ENCODE assay signal across 1 cellular context in genomic region chr14:57060276-57060956, GRCh38.
TF ChIP-seq lines count a peak whose summit lies in the region.

No MANE protein-coding gene starts in this region.

TF ChIP-seq in GM12878, 131 proteins besides CTCF, POLR2A, EP300 and RAD21 (continued from another document):
- TF ChIP-seq TCF7 (IDR thresholded peaks at IDR 0.05; ENCODE audit: borderline replicate concordance), result peak; percentile 49; the same call in 1 of the 2 replicates
- peak; percentile 45; the same call in 1 of the 2 replicates for TF ChIP-seq BMI1 (IDR thresholded peaks at IDR 0.05; ENCODE audit: borderline replicate concordance)
- no peak for TF ChIP-seq LARP7 (IDR thresholded peaks at IDR 0.05)
- TF ChIP-seq RFX5 (IDR thresholded peaks at IDR 0.05; ENCODE audit: low read depth, low read length), result no peak
- peak; percentile 92 for TF ChIP-seq IRF4 (IDR thresholded peaks at IDR 0.05; ENCODE audit: low read depth, low read length)
- no peak for TF ChIP-seq GABPA (IDR thresholded peaks at IDR 0.05; ENCODE audit: low read depth)
- TF ChIP-seq NR2F1 (conservative IDR thresholded peaks at IDR 0.05), result peak; percentile 98
- TF ChIP-seq NRF1 (conservative IDR thresholded peaks at IDR 0.05; ENCODE audit: low read depth, low read length), result no peak
- 0 out of 2 replicates have a peak, but pooled peaks have one; percentile 38 for TF ChIP-seq PML (IDR thresholded peaks at IDR 0.05; ENCODE audit: low read length)
- no peak for TF ChIP-seq CEBPZ (IDR thresholded peaks at IDR 0.05; ENCODE audit: low read depth, low read length)
- TF ChIP-seq SMC3 (IDR thresholded peaks at IDR 0.05; ENCODE audit: borderline replicate concordance, low read length), result no peak
- no peak for TF ChIP-seq TCF3 (IDR thresholded peaks at IDR 0.05; ENCODE audit: borderline replicate concordance, insufficient read depth, low read depth, low read length)
- no peak for TF ChIP-seq SIX5 (IDR thresholded peaks at IDR 0.05; ENCODE audit: low read depth, low read length, severe bottlenecking)
- peak; percentile 33; the same call in 1 of the 2 replicates for TF ChIP-seq PAX5 (IDR thresholded peaks at IDR 0.05; ENCODE audit: borderline replicate concordance, low read depth, low read length)
- TF ChIP-seq NR2C1 (IDR thresholded peaks at IDR 0.05), result peak; percentile 79
- peak; percentile 96 for TF ChIP-seq DPF2 (IDR thresholded peaks at IDR 0.05)
- TF ChIP-seq, protein P1, sequence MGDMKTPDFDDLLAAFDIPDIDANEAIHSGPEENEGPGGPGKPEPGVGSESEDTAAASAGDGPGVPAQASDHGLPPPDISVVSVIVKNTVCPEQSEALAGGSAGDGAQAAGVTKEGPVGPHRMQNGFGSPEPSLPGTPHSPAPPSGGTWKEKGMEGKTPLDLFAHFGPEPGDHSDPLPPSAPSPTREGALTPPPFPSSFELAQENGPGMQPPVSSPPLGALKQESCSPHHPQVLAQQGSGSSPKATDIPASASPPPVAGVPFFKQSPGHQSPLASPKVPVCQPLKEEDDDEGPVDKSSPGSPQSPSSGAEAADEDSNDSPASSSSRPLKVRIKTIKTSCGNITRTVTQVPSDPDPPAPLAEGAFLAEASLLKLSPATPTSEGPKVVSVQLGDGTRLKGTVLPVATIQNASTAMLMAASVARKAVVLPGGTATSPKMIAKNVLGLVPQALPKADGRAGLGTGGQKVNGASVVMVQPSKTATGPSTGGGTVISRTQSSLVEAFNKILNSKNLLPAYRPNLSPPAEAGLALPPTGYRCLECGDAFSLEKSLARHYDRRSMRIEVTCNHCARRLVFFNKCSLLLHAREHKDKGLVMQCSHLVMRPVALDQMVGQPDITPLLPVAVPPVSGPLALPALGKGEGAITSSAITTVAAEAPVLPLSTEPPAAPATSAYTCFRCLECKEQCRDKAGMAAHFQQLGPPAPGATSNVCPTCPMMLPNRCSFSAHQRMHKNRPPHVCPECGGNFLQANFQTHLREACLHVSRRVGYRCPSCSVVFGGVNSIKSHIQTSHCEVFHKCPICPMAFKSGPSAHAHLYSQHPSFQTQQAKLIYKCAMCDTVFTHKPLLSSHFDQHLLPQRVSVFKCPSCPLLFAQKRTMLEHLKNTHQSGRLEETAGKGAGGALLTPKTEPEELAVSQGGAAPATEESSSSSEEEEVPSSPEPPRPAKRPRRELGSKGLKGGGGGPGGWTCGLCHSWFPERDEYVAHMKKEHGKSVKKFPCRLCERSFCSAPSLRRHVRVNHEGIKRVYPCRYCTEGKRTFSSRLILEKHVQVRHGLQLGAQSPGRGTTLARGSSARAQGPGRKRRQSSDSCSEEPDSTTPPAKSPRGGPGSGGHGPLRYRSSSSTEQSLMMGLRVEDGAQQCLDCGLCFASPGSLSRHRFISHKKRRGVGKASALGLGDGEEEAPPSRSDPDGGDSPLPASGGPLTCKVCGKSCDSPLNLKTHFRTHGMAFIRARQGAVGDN (IDR thresholded peaks at IDR 0.05), result no peak
- TF ChIP-seq JUNB (IDR thresholded peaks at IDR 0.05), result peak; percentile 93
- TF ChIP-seq ZBTB33 (IDR thresholded peaks at IDR 0.05), result no peak
- peak; percentile 92 to 94 for TF ChIP-seq IKZF2 (IDR thresholded peaks at IDR 0.05)
- TF ChIP-seq EED (IDR thresholded peaks at IDR 0.05; ENCODE audit: low read depth), result peak; percentile 96
- no peak for TF ChIP-seq POLR2AphosphoS5 (IDR thresholded peaks at IDR 0.05; ENCODE audit: low read length)
- TF ChIP-seq GATAD2B (conservative IDR thresholded peaks at IDR 0.05; ENCODE audit: low read depth), result peak; percentile 61; the same call in 1 of the 2 replicates
- no peak for TF ChIP-seq MYC (IDR thresholded peaks at IDR 0.05; ENCODE audit: insufficient read depth, insufficient read length, insufficient replicate concordance, low read length, severe bottlenecking)
- no peak for TF ChIP-seq KAT2A (conservative IDR thresholded peaks at IDR 0.05; ENCODE audit: control insufficient read depth, low read depth, low read length)
- 0 out of 2 replicates have a peak, but pooled peaks have one; percentile 26 for TF ChIP-seq TCF12 (IDR thresholded peaks at IDR 0.05; ENCODE audit: low read depth, low read length)
- TF ChIP-seq, protein P2, sequence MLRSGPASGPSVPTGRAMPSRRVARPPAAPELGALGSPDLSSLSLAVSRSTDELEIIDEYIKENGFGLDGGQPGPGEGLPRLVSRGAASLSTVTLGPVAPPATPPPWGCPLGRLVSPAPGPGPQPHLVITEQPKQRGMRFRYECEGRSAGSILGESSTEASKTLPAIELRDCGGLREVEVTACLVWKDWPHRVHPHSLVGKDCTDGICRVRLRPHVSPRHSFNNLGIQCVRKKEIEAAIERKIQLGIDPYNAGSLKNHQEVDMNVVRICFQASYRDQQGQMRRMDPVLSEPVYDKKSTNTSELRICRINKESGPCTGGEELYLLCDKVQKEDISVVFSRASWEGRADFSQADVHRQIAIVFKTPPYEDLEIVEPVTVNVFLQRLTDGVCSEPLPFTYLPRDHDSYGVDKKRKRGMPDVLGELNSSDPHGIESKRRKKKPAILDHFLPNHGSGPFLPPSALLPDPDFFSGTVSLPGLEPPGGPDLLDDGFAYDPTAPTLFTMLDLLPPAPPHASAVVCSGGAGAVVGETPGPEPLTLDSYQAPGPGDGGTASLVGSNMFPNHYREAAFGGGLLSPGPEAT (IDR thresholded peaks at IDR 0.05; ENCODE audit: low read depth), result peak; percentile 76
- no peak for TF ChIP-seq MYB (IDR thresholded peaks at IDR 0.05; ENCODE audit: borderline replicate concordance, low read depth, low read length)
- TF ChIP-seq MTA3 (IDR thresholded peaks at IDR 0.05; ENCODE audit: borderline replicate concordance, low read length), result peak; percentile 72; the same call in 1 of the 2 replicates
- TF ChIP-seq PBX3 (IDR thresholded peaks at IDR 0.05; ENCODE audit: insufficient replicate concordance, low read depth, low read length), result no peak
- peak; percentile 60 for TF ChIP-seq SKIL (IDR thresholded peaks at IDR 0.05; ENCODE audit: low read depth, poor library complexity, severe bottlenecking)
- no peak for TF ChIP-seq ZSCAN29 (IDR thresholded peaks at IDR 0.05)
- 0 out of 2 replicates have a peak, but pooled peaks have one; percentile 38 for TF ChIP-seq RCOR1 (conservative IDR thresholded peaks at IDR 0.05; ENCODE audit: low read depth, low read length)
- TF ChIP-seq CHD2 (IDR thresholded peaks at IDR 0.05; ENCODE audit: borderline replicate concordance, low read depth, low read length), result no peak
- peak; percentile 83; the same call in 1 of the 2 replicates for TF ChIP-seq JUND (IDR thresholded peaks at IDR 0.05; ENCODE audit: low read depth, low read length)
- TF ChIP-seq ZNF384 (IDR thresholded peaks at IDR 0.05; ENCODE audit: borderline replicate concordance, low read depth, low read length), result no peak
- peak in 1 of 2 experiments; percentile 37; a peak in 1 of 4 replicates for TF ChIP-seq ETV6 (conservative IDR thresholded peaks at IDR 0.05 in 1 of 2, IDR thresholded peaks at IDR 0.05 in 1 of 2; ENCODE audit: borderline replicate concordance in 1 of 2, low read depth in 1 of 2)
- 0 out of 2 replicates have a peak, but pooled peaks have one; percentile 29 for TF ChIP-seq ZNF24 (IDR thresholded peaks at IDR 0.05)
- no peak for TF ChIP-seq WRNIP1 (IDR thresholded peaks at IDR 0.05; ENCODE audit: borderline replicate concordance, low read depth, low read length)
- no peak for TF ChIP-seq NBN (IDR thresholded peaks at IDR 0.05)
- TF ChIP-seq EGR1 (IDR thresholded peaks at IDR 0.05; ENCODE audit: borderline replicate concordance in 1 of 2, low read depth in 2 of 2, low read length in 2 of 2), result no peak
- TF ChIP-seq SREBF2 (IDR thresholded peaks at IDR 0.05; ENCODE audit: low read length), result no peak
- TF ChIP-seq MXI1 (IDR thresholded peaks at IDR 0.05; ENCODE audit: low read depth, low read length), result 0 out of 2 replicates have a peak, but pooled peaks have one; percentile 34
- TF ChIP-seq BACH1 (IDR thresholded peaks at IDR 0.05; ENCODE audit: borderline replicate concordance), result no peak
- no peak for TF ChIP-seq RB1 (IDR thresholded peaks at IDR 0.05; ENCODE audit: borderline replicate concordance)
- no peak for TF ChIP-seq ZNF622 (IDR thresholded peaks at IDR 0.05)
- no peak for TF ChIP-seq YY1 (IDR thresholded peaks at IDR 0.05; ENCODE audit: low read depth, low read length)
- TF ChIP-seq MLLT1 (IDR thresholded peaks at IDR 0.05), result no peak
- TF ChIP-seq IKZF1 (conservative IDR thresholded peaks at IDR 0.05), result peak; percentile 90
- TF ChIP-seq BRCA1 (IDR thresholded peaks at IDR 0.05; ENCODE audit: low read depth, low read length), result no peak
- TF ChIP-seq ATF7 (IDR thresholded peaks at IDR 0.05; ENCODE audit: low read depth), result peak; percentile 50; the same call in 1 of the 2 replicates
- TF ChIP-seq MEF2B (IDR thresholded peaks at IDR 0.05; ENCODE audit: partially characterized antibody, poor library complexity, severe bottlenecking), result peak; percentile 24
- peak; percentile 66; the same call in 1 of the 2 replicates for TF ChIP-seq MTA2 (IDR thresholded peaks at IDR 0.05; ENCODE audit: low read depth)
